20 cellular contexts compared by ENCODE assay signal in genomic region chr14:76910371-76910890, GRCh38.
DNase-seq lines count a peak whose midpoint lies in the region; ATAC-seq, FAIRE-seq and TF ChIP-seq lines count a peak whose summit lies in the region.
"Had no signal": no experiment of that assay in that cellular context is flagged by ENCODE, and none has a peak within 500 bp of the region (broad histone marks: within the 10 kb centered on the region; RNA-seq: fewer than 3 reads in every experiment).

No MANE protein-coding gene starts in this region.

- H3K4me3 Mint-ChIP-seq in activated naive CD8-positive, alpha-beta T cell treated with anti-CD3 and anti-CD28 coated beads, Interleukin-2, amount 10 ng/mL, durations not matched to agents 7 days and 5 days = no peak overlapping the region
- no peak overlapping the region for H3K4me3 Mint-ChIP-seq in activated naive CD8-positive, alpha-beta T cell treated with anti-CD3 and anti-CD28 coated beads for 36 hours
- H3K4me3 Mint-ChIP-seq in activated T-helper 2 cell treated with anti-CD3 and anti-CD28 coated beads, Interferon-gamma antibody, Interleukin-2, Interleukin-4, amounts not matched to agents 10 μg/mL and 5 μg/mL and 100 μg/mL, durations not matched to agents 14 hours and 24 hours and 36 hours (ENCODE audit: low read depth) = no peak overlapping the region
- H3K4me3 Mint-ChIP-seq in type B pancreatic cell = no peak overlapping the region
- H3K4me3 Mint-ChIP-seq: CD14-positive monocyte had no signal

- peaks cover 49% of the 10 kb centered on the region for H3K4me1 Mint-ChIP-seq in activated naive CD8-positive, alpha-beta T cell treated with anti-CD3 and anti-CD28 coated beads, Interleukin-2, amount 10 ng/mL, durations not matched to agents 7 days and 5 days
- peaks cover 15% of the 10 kb centered on the region for H3K4me1 Mint-ChIP-seq in activated naive CD8-positive, alpha-beta T cell treated with anti-CD3 and anti-CD28 coated beads for 36 hours
- H3K4me1 Mint-ChIP-seq in activated T-helper 2 cell treated with anti-CD3 and anti-CD28 coated beads, Interferon-gamma antibody, Interleukin-2, Interleukin-4, amounts not matched to agents 10 μg/mL and 5 μg/mL and 100 μg/mL, durations not matched to agents 14 hours and 24 hours and 36 hours (ENCODE audit: low read depth) = peaks cover 30% of the 10 kb centered on the region
- peaks cover 26% of the 10 kb centered on the region for H3K4me1 Mint-ChIP-seq in type B pancreatic cell (ENCODE audit: unreplicated experiment)

- H3K9me3 ChIP-seq in upper lobe of left lung = no peaks in the 10 kb centered on the region

- FAIRE-seq in HTR-8/SVneo (lab: Jason Lieb, UNC) = peak; percentile 40
- FAIRE-seq: GM19239, K562, RCC 7860 had no signal

- no peak for DNase-seq in activated naive CD8-positive, alpha-beta T cell treated with anti-CD3 and anti-CD28 coated beads, Interleukin-2, amount 10 ng/mL, durations not matched to agents 7 days and 5 days
- DNase-seq in activated naive CD8-positive, alpha-beta T cell treated with anti-CD3 and anti-CD28 coated beads for 36 hours = no peak
- DNase-seq in HTR-8/SVneo (ENCODE audit: insufficient read length, low spot score) (no peak), type B pancreatic cell (ENCODE audit: extremely low spot score, unreplicated experiment) (no peak), NCI-H2227 treated with DMSO at 0.1 percent for 48 hours (lab: John Stamatoyannopoulos, UW) (no peak), upper lobe of left lung (no peak)
- DNase-seq in activated T-helper 2 cell treated with anti-CD3 and anti-CD28 coated beads, Interferon-gamma antibody, Interleukin-2, Interleukin-4, amounts not matched to agents 10 μg/mL and 5 μg/mL and 100 μg/mL, durations not matched to agents 14 hours and 24 hours and 36 hours (ENCODE audit: low spot score) = no peak
- DNase-seq: DMS153; GF-D8; GOT3; NCI-H1105; NCI-H2081; NCI-H2171 treated with DMSO at 0.1 percent for 48 hours; NK-92 treated with Interleukin-12 subunit alpha and Interleukin-12 subunit beta, amount 100 ng/mL, for 24 hours; Right ventricle myocardium superior had no signal

- no peak overlapping the region for H3K4me3 ChIP-seq in upper lobe of left lung
- H3K4me3 ChIP-seq: K562 had no signal

- WGBS in upper lobe of left lung, 2 donors = 77 to 93% methylated on average over 4 of the region's 4 CpGs

- TF ChIP-seq POLR2A in upper lobe of left lung (IDR thresholded peaks at IDR 0.05) = no peak

- H3K9me3 Mint-ChIP-seq in activated naive CD8-positive, alpha-beta T cell treated with anti-CD3 and anti-CD28 coated beads, Interleukin-2, amount 10 ng/mL, durations not matched to agents 7 days and 5 days = no peaks in the 10 kb centered on the region
- no peaks in the 10 kb centered on the region for H3K9me3 Mint-ChIP-seq in activated naive CD8-positive, alpha-beta T cell treated with anti-CD3 and anti-CD28 coated beads for 36 hours
- no peaks in the 10 kb centered on the region for H3K9me3 Mint-ChIP-seq in activated T-helper 2 cell treated with anti-CD3 and anti-CD28 coated beads, Interferon-gamma antibody, Interleukin-2, Interleukin-4, amounts not matched to agents 10 μg/mL and 5 μg/mL and 100 μg/mL, durations not matched to agents 14 hours and 24 hours and 36 hours
- H3K9me3 Mint-ChIP-seq in type B pancreatic cell = no peaks in the 10 kb centered on the region

- no peaks in the 10 kb centered on the region for H3K27me3 ChIP-seq in upper lobe of left lung

- no peaks in the 10 kb centered on the region for H3K36me3 ChIP-seq in upper lobe of left lung

- intact Hi-C loops in activated T-helper 2 cell treated with anti-CD3 and anti-CD28 coated beads, Interferon-gamma antibody, Interleukin-2, Interleukin-4, amounts not matched to agents 10 μg/mL and 5 μg/mL and 100 μg/mL, durations not matched to agents 14 hours and 24 hours and 36 hours (cut with micrococcal nuclease) = no loop called here

- TF ChIP-seq EP300 in upper lobe of left lung (IDR thresholded peaks at IDR 0.05) = no peak

- no peak overlapping the region for H3K27ac ChIP-seq in upper lobe of left lung

- peak overlapping the region; percentile 99 for H3K27ac Mint-ChIP-seq in activated naive CD8-positive, alpha-beta T cell treated with anti-CD3 and anti-CD28 coated beads, Interleukin-2, amount 10 ng/mL, durations not matched to agents 7 days and 5 days
- no peak overlapping the region for H3K27ac Mint-ChIP-seq in activated naive CD8-positive, alpha-beta T cell treated with anti-CD3 and anti-CD28 coated beads for 36 hours
- peak overlapping the region; percentile 12 for H3K27ac Mint-ChIP-seq in activated T-helper 2 cell treated with anti-CD3 and anti-CD28 coated beads, Interferon-gamma antibody, Interleukin-2, Interleukin-4, amounts not matched to agents 10 μg/mL and 5 μg/mL and 100 μg/mL, durations not matched to agents 14 hours and 24 hours and 36 hours
- H3K27ac Mint-ChIP-seq in type B pancreatic cell = peak overlapping the region; percentile 26

- ATAC-seq in activated naive CD8-positive, alpha-beta T cell treated with anti-CD3 and anti-CD28 coated beads, Interleukin-2, amount 10 ng/mL, durations not matched to agents 7 days and 5 days (ENCODE audit: low read depth) = no peak
- ATAC-seq in upper lobe of left lung (ENCODE audit: low FRiP score in 2 of 2) (no peak), GM21447 (IDR thresholded peaks at IDR 0.05; ENCODE audit: unreplicated experiment) (no peak)
- ATAC-seq: K562 had no signal

- TF ChIP-seq CTCF in type B pancreatic cell (conservative IDR thresholded peaks at IDR 0.05) = no peak
- no peak for TF ChIP-seq CTCF in upper lobe of left lung (IDR thresholded peaks at IDR 0.05)

- POLR2A ChIA-PET in activated naive CD8-positive, alpha-beta T cell treated with anti-CD3 and anti-CD28 coated beads, Interleukin-2, amount 10 ng/mL, durations not matched to agents 7 days and 5 days (lab: Charles Lee) = interaction anchor here (0.6 to 3.6 kb wide), 4 partner anchors 45 to 150 kb away, joined by 3 to 23 read pairs (median 8); partner anchors contain the start of gene IRF2BPL

- H3K36me3 Mint-ChIP-seq in activated naive CD8-positive, alpha-beta T cell treated with anti-CD3 and anti-CD28 coated beads, Interleukin-2, amount 10 ng/mL, durations not matched to agents 7 days and 5 days = peaks cover 8% of the 10 kb centered on the region
- no peaks in the 10 kb centered on the region for H3K36me3 Mint-ChIP-seq in activated naive CD8-positive, alpha-beta T cell treated with anti-CD3 and anti-CD28 coated beads for 36 hours
- peaks cover 6% of the 10 kb centered on the region for H3K36me3 Mint-ChIP-seq in activated T-helper 2 cell treated with anti-CD3 and anti-CD28 coated beads, Interferon-gamma antibody, Interleukin-2, Interleukin-4, amounts not matched to agents 10 μg/mL and 5 μg/mL and 100 μg/mL, durations not matched to agents 14 hours and 24 hours and 36 hours (ENCODE audit: low read depth)
- no peaks in the 10 kb centered on the region for H3K36me3 Mint-ChIP-seq in type B pancreatic cell

- H3K4me1 ChIP-seq in upper lobe of left lung = peaks cover 15 to 36% (median 24%) of the 10 kb centered on the region in 4 donors

- no peaks in the 10 kb centered on the region for H3K27me3 Mint-ChIP-seq in activated naive CD8-positive, alpha-beta T cell treated with anti-CD3 and anti-CD28 coated beads, Interleukin-2, amount 10 ng/mL, durations not matched to agents 7 days and 5 days
- no peaks in the 10 kb centered on the region for H3K27me3 Mint-ChIP-seq in activated naive CD8-positive, alpha-beta T cell treated with anti-CD3 and anti-CD28 coated beads for 36 hours
- no peaks in the 10 kb centered on the region for H3K27me3 Mint-ChIP-seq in activated T-helper 2 cell treated with anti-CD3 and anti-CD28 coated beads, Interferon-gamma antibody, Interleukin-2, Interleukin-4, amounts not matched to agents 10 μg/mL and 5 μg/mL and 100 μg/mL, durations not matched to agents 14 hours and 24 hours and 36 hours (ENCODE audit: low read depth)
- H3K27me3 Mint-ChIP-seq in type B pancreatic cell = no peaks in the 10 kb centered on the region
